Comparison of ENCODE assay signal across 1 cellular context in the genomic region with DNA sequence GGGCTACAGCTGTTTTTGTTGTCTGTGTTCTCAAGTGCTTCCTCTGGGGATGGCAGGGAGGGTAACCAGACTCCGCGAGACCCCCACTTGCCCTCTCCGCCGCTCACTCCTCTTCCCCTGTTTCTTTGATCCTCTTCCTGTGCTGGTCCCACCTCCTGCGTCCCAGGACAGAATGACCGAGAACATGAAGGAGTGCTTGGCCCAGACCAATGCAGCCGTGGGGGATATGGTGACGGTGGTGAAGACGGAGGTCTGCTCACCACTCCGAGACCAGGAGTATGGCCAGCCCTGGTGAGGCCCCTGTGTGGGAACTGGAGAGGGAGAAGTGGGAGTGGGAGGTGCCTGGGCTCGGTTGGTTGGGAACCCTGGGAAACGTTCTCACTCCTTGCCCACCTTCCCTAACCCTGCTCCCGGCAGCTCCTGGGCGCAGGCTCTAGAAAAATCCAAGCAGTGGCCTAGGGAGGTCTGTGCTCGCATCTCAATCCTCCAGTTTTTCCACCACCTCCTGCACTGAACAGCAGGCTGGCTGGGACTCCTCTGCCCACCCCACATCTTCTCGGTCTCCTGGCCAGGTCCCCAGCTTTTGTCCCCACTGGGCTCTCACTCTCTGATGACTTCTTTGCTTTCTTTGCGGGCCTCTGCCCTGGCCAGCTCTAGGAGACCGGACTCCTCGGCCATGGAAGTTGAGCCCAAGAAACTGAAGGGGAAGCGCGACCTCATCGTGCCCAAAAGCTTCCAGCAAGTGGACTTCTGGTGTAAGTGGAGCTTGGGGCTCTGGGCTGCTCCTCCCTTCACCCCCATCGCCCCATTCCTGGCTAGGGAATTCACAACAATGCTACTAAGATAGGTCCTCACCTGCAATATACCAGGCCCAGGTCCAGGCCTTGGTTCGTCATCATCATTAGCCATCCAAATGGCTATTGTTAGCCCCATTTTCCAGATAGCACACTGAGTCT.
TF ChIP-seq lines count a peak whose summit lies in the region.

No MANE protein-coding gene starts in this region.

TF ChIP-seq in H1, 55 proteins besides CTCF, POLR2A, EP300 and RAD21:
- no peak for TF ChIP-seq POU5F1 (IDR thresholded peaks at IDR 0.05; ENCODE audit: low read depth, low read length)
- no peak for TF ChIP-seq CTBP2 (IDR thresholded peaks at IDR 0.05; ENCODE audit: borderline replicate concordance, insufficient read depth, insufficient read length, low read length)
- no peak for TF ChIP-seq YY1 (IDR thresholded peaks at IDR 0.05; ENCODE audit: low read depth, low read length)
- TF ChIP-seq SIN3A (conservative IDR thresholded peaks at IDR 0.05 in 1 of 2, IDR thresholded peaks at IDR 0.05 in 1 of 2; ENCODE audit: low read depth in 1 of 2, low read length in 2 of 2): no peak
- no peak for TF ChIP-seq POLR2AphosphoS5 (IDR thresholded peaks at IDR 0.05; ENCODE audit: low read depth, low read length)
- no peak for TF ChIP-seq MAFK (IDR thresholded peaks at IDR 0.05; ENCODE audit: low read depth, low read length)
- TF ChIP-seq KDM1A (IDR thresholded peaks at IDR 0.05; ENCODE audit: borderline replicate concordance, low read length): no peak
- no peak for TF ChIP-seq PHF8 (conservative IDR thresholded peaks at IDR 0.05; ENCODE audit: low read depth, low read length)
- TF ChIP-seq SAP30 (IDR thresholded peaks at IDR 0.05; ENCODE audit: insufficient read depth, insufficient replicate concordance, low read length): no peak
- no peak for TF ChIP-seq RXRA (IDR thresholded peaks at IDR 0.05; ENCODE audit: insufficient read depth, low read depth, low read length)
- no peak for TF ChIP-seq CBX5 (IDR thresholded peaks at IDR 0.05; ENCODE audit: low read depth, low read length)
- TF ChIP-seq KDM4A (IDR thresholded peaks at IDR 0.05; ENCODE audit: low read depth, low read length, severe bottlenecking): no peak
- no peak for TF ChIP-seq CHD1 (IDR thresholded peaks at IDR 0.05; ENCODE audit: low read depth, low read length)
- TF ChIP-seq, protein P1, sequence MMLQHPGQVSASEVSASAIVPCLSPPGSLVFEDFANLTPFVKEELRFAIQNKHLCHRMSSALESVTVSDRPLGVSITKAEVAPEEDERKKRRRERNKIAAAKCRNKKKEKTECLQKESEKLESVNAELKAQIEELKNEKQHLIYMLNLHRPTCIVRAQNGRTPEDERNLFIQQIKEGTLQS (IDR thresholded peaks at IDR 0.05; ENCODE audit: insufficient read depth, low read depth, low read length): no peak
- TF ChIP-seq ZNF274 (IDR thresholded peaks at IDR 0.05; ENCODE audit: borderline replicate concordance, extremely low read depth, low read length): no peak
- TF ChIP-seq ASH2L (IDR thresholded peaks at IDR 0.05; ENCODE audit: low read length): no peak
- no peak for TF ChIP-seq TAF1 (IDR thresholded peaks at IDR 0.05; ENCODE audit: low read depth, low read length)
TF ChIP-seq in H1: peak in this region for 0.
